Comparison of ENCODE assay signal across 1 cellular context in genomic region chr11:134866981-134867675, GRCh38.
TF ChIP-seq lines count a peak whose summit lies in the region.

No MANE protein-coding gene starts in this region.

TF ChIP-seq in H1, 55 proteins besides CTCF, POLR2A, EP300 and RAD21 (continued from another document):
- no peak for TF ChIP-seq SIRT6 (IDR thresholded peaks at IDR 0.05; ENCODE audit: low read length)
- no peak for TF ChIP-seq SP1 (IDR thresholded peaks at IDR 0.05; ENCODE audit: low read depth, low read length)
- TF ChIP-seq SIX5 (IDR thresholded peaks at IDR 0.05; ENCODE audit: low read depth, low read length), result no peak
- no peak for TF ChIP-seq BCL11A (IDR thresholded peaks at IDR 0.05; ENCODE audit: low read depth in 2 of 2, low read length in 2 of 2)
- TF ChIP-seq CTBP2 (IDR thresholded peaks at IDR 0.05; ENCODE audit: borderline replicate concordance, insufficient read depth, insufficient read length, low read length), result no peak
- no peak for TF ChIP-seq MAFK (IDR thresholded peaks at IDR 0.05; ENCODE audit: low read depth, low read length)
- TF ChIP-seq MAX (IDR thresholded peaks at IDR 0.05), result no peak
- no peak for TF ChIP-seq TBP (IDR thresholded peaks at IDR 0.05; ENCODE audit: low read depth, low read length)
- TF ChIP-seq POLR2AphosphoS5 (IDR thresholded peaks at IDR 0.05; ENCODE audit: low read depth, low read length), result no peak
- no peak for TF ChIP-seq CBX5 (IDR thresholded peaks at IDR 0.05; ENCODE audit: low read depth, low read length)
